ENCODE assay signal across 20 cellular contexts in genomic region chr6:43903739-43904290, GRCh38.
DNase-seq lines count a peak whose midpoint lies in the region; ATAC-seq, FAIRE-seq and TF ChIP-seq lines count a peak whose summit lies in the region.
"Had no signal": no experiment of that assay in that cellular context is flagged by ENCODE, and none has a peak within 500 bp of the region (broad histone marks: within the 10 kb centered on the region; RNA-seq: fewer than 3 reads in every experiment).

No MANE protein-coding gene starts in this region.

- POLR2A ChIA-PET in H1 (lab: Charles Lee; ENCODE audit: partially characterized antibody), result interaction anchor here (1.2 kb wide), 1 partner anchor 7 kb away, joined by 3 read pairs; no protein-coding TSS in a partner anchor

- no peak overlapping the region for H2BK12ac ChIP-seq in H1 (ENCODE audit: low read depth, low read length)

- no peak overlapping the region for H2AK5ac ChIP-seq in H1 (ENCODE audit: low read depth, low read length)

- H3K27ac ChIP-seq in H1 (ENCODE audit: low read depth, low read length) (no peak overlapping the region), coronary artery (no peak overlapping the region)
- H3K27ac ChIP-seq: C4-2B, HL-60 had no signal

- H3K56ac ChIP-seq in H1 (replicated peaks; ENCODE audit: insufficient read length, low read depth, low read length), result no peak overlapping the region

- no peak overlapping the region for H2BK120ac ChIP-seq in H1 (replicated peaks; ENCODE audit: low read depth, low read length)

- H3K79me2 ChIP-seq in H1 (ENCODE audit: control insufficient read depth in 1 of 2, insufficient read depth in 2 of 2, low read length in 2 of 2), result no peaks in the 10 kb centered on the region

- H3K36me3 Mint-ChIP-seq in type B pancreatic cell, result no peaks in the 10 kb centered on the region
- H3K36me3 Mint-ChIP-seq: CD4-positive, alpha-beta memory T cell; IgD-negative memory B cell had no signal

- DNase-seq in Right ventricle myocardium inferior (ENCODE audit: missing footprints), result no peak
- no peak for DNase-seq in left ventricle myocardium superior
- DNase-seq in ELF-1 (ENCODE audit: low read depth, low spot score), result peak; percentile 19
- DNase-seq in H1 (ENCODE audit: low read depth in 1 of 2, low spot score in 2 of 2), result no peak
- DNase-seq in type B pancreatic cell (ENCODE audit: extremely low spot score, unreplicated experiment), result no peak
- no peak for DNase-seq in GF-D8 (lab: John Stamatoyannopoulos, UW)
- DNase-seq in coronary artery (ENCODE audit: low spot score), result no peak
- DNase-seq: CD4-positive, alpha-beta memory T cell; COR-L47; DMS153 had no signal

- no peak overlapping the region for H2AFZ ChIP-seq in H1 (ENCODE audit: low read length)

- H3K79me1 ChIP-seq in H1 (ENCODE audit: low read depth, low read length), result no peaks in the 10 kb centered on the region

- H3K4me2 ChIP-seq in H1 (ENCODE audit: insufficient read depth in 1 of 2, low read depth in 2 of 2, low read length in 2 of 2), result no peak overlapping the region

- no peak overlapping the region for H2BK20ac ChIP-seq in H1 (ENCODE audit: low read length)

- CTCF ChIA-PET in H1 (lab: Charles Lee; ENCODE audit: partially characterized antibody), result interaction anchor here (1.0 to 1.8 kb wide), 5 partner anchors 9 to 238 kb away, joined by 3 to 6 read pairs (median 3); no protein-coding TSS in a partner anchor

- intact Hi-C loops in Right ventricle myocardium inferior (cut with DNase I) (no loop called here), left ventricle myocardium superior (cut with micrococcal nuclease) (no loop called here)

- H3K4me3 ChIP-seq in H1 (ENCODE audit: extremely low read depth in 1 of 4, insufficient read depth in 2 of 4, low read depth in 3 of 4, low read length in 4 of 4), result no peak overlapping the region
- no peak overlapping the region for H3K4me3 ChIP-seq in coronary artery
- H3K4me3 ChIP-seq: GM12878 had no signal

- 82% methylated on average over 7 of the region's 7 CpGs; no CpG with 5 or more reads in 1 of the 2 experiments for WGBS in H1 (ENCODE audit: extremely low coverage in 1 of 2, insufficient coverage in 1 of 2, insufficient read length in 1 of 2, insufficient replicate concordance in 2 of 2, low coverage in 1 of 2, low lambda C conversion rate in 2 of 2, missing lambda C conversion rate in 1 of 2), 2 experiments

- peaks cover 20% of the 10 kb centered on the region for H3K4me1 Mint-ChIP-seq in type B pancreatic cell (ENCODE audit: unreplicated experiment)
- H3K4me1 Mint-ChIP-seq: B cell; CD4-positive, alpha-beta memory T cell; IgD-negative memory B cell had no signal

- H3K23me2 ChIP-seq in H1 (ENCODE audit: low read depth, low read length), result no peaks in the 10 kb centered on the region

- TF ChIP-seq CTCF in H1 (IDR thresholded peaks at IDR 0.05; ENCODE audit: control extremely low read depth in 1 of 3, insufficient read depth in 1 of 3, low read depth in 1 of 3, low read length in 3 of 3) (no peak), type B pancreatic cell (conservative IDR thresholded peaks at IDR 0.05) (no peak), coronary artery (IDR thresholded peaks at IDR 0.05) (no peak)

- no peak overlapping the region for H3K23ac ChIP-seq in H1 (ENCODE audit: insufficient read length)

- H3K27me3 ChIP-seq in H1 (replicated peaks in 1 of 4; ENCODE audit: control insufficient read depth in 3 of 4, extremely low read depth in 1 of 4, insufficient read depth in 3 of 4, low read length in 3 of 4), result no peaks in the 10 kb centered on the region

- TF ChIP-seq EP300 in H1 (IDR thresholded peaks at IDR 0.05; ENCODE audit: borderline replicate concordance in 1 of 2, low read depth in 2 of 2, low read length in 2 of 2), result no peak

- TF ChIP-seq POLR2A in H1 (IDR thresholded peaks at IDR 0.05; ENCODE audit: control extremely low read depth in 1 of 2, low read depth in 2 of 2, low read length in 2 of 2), result no peak

- no peak overlapping the region for H3K18ac ChIP-seq in H1 (ENCODE audit: extremely low read depth, low read length)

- no peak overlapping the region for H3K14ac ChIP-seq in H1 (ENCODE audit: insufficient read length)

- no peaks in the 10 kb centered on the region for H3K36me3 ChIP-seq in H1 (ENCODE audit: control insufficient read depth in 2 of 4, insufficient read depth in 4 of 4, low read length in 3 of 4)

- no peak overlapping the region for H3K4ac ChIP-seq in H1 (replicated peaks; ENCODE audit: insufficient read length, low read depth, low read length)

- no peaks in the 10 kb centered on the region for H3K9me3 ChIP-seq in H1 (ENCODE audit: insufficient read depth in 2 of 2, low read depth in 1 of 2, low read length in 1 of 2)

- TF ChIP-seq RAD21 in H1 (IDR thresholded peaks at IDR 0.05 in 1 of 2, conservative IDR thresholded peaks at IDR 0.05 in 1 of 2; ENCODE audit: low read depth in 2 of 2, low read length in 2 of 2), result no peak

- no peak overlapping the region for H4K8ac ChIP-seq in H1 (ENCODE audit: extremely low read depth, insufficient read depth, low read length)

- no peaks in the 10 kb centered on the region for H3K4me1 ChIP-seq in H1 (replicated peaks in 1 of 4; ENCODE audit: control insufficient read depth in 3 of 4, insufficient read depth in 4 of 4, low read length in 3 of 4)

- peak; percentile 27 for ATAC-seq in Right ventricle myocardium inferior
- no peak for ATAC-seq in left ventricle myocardium superior
- ATAC-seq: GM12878, HCT116 had no signal

- FAIRE-seq in H1 (lab: Jason Lieb, UNC), result no peak
- FAIRE-seq: A204.1, D721Med, GM12878, GM18507, H54 had no signal

- no peak overlapping the region for H2BK5ac ChIP-seq in H1 (ENCODE audit: low read depth, low read length)

- H3K27ac Mint-ChIP-seq in type B pancreatic cell, result peak overlapping the region; percentile 34
- H3K27ac Mint-ChIP-seq: B cell; CD4-positive, alpha-beta memory T cell; IgD-negative memory B cell had no signal

- H3K27me3 Mint-ChIP-seq in type B pancreatic cell, result no peaks in the 10 kb centered on the region

- peak overlapping the region; percentile 61; the same call in 1 of the 2 replicates for H2BK15ac ChIP-seq in H1 (ENCODE audit: low read length)

- H3K9ac ChIP-seq in H1 (replicated peaks in 1 of 4; ENCODE audit: extremely low read depth in 1 of 4, low read depth in 3 of 4, low read length in 3 of 4), result no peak overlapping the region

- no peak overlapping the region for H4K5ac ChIP-seq in H1 (ENCODE audit: insufficient read length, low read depth, low read length)

- H3K9me3 Mint-ChIP-seq in type B pancreatic cell, result no peaks in the 10 kb centered on the region
- H3K9me3 Mint-ChIP-seq: CD4-positive, alpha-beta memory T cell; IgD-negative memory B cell had no signal

- H3K4me3 Mint-ChIP-seq in type B pancreatic cell, result no peak overlapping the region
- H3K4me3 Mint-ChIP-seq: B cell; CD4-positive, alpha-beta memory T cell; IgD-negative memory B cell had no signal

- no peak overlapping the region for H4K91ac ChIP-seq in H1 (replicated peaks; ENCODE audit: insufficient read length, low read length)

- no peaks in the 10 kb centered on the region for H4K20me1 ChIP-seq in H1 (replicated peaks in 1 of 2; ENCODE audit: control insufficient read depth in 1 of 2, insufficient read depth in 2 of 2, low read length in 2 of 2)

TF ChIP-seq in H1, 55 proteins besides CTCF, POLR2A, EP300 and RAD21 (continues in another document):
- TF ChIP-seq ZNF274 (IDR thresholded peaks at IDR 0.05; ENCODE audit: borderline replicate concordance, extremely low read depth, low read length) (no peak), SRF (IDR thresholded peaks at IDR 0.05; ENCODE audit: low read depth, low read length) (no peak), ASH2L (IDR thresholded peaks at IDR 0.05; ENCODE audit: low read length) (no peak), FOSL1 (IDR thresholded peaks at IDR 0.05; ENCODE audit: insufficient read depth, low read depth, low read length) (no peak), SUZ12 (IDR thresholded peaks at IDR 0.05; ENCODE audit: low read length) (no peak), EGR1 (IDR thresholded peaks at IDR 0.05; ENCODE audit: borderline replicate concordance, low read depth, low read length) (no peak), SP1 (IDR thresholded peaks at IDR 0.05; ENCODE audit: low read depth, low read length) (no peak), ATF2 (IDR thresholded peaks at IDR 0.05; ENCODE audit: low read length) (no peak), CREB1 (IDR thresholded peaks at IDR 0.05) (no peak), SIN3A (conservative IDR thresholded peaks at IDR 0.05 in 1 of 2, IDR thresholded peaks at IDR 0.05 in 1 of 2; ENCODE audit: low read depth in 1 of 2, low read length in 2 of 2) (no peak)
